37 cellular contexts compared by ENCODE assay signal in the genomic region with DNA sequence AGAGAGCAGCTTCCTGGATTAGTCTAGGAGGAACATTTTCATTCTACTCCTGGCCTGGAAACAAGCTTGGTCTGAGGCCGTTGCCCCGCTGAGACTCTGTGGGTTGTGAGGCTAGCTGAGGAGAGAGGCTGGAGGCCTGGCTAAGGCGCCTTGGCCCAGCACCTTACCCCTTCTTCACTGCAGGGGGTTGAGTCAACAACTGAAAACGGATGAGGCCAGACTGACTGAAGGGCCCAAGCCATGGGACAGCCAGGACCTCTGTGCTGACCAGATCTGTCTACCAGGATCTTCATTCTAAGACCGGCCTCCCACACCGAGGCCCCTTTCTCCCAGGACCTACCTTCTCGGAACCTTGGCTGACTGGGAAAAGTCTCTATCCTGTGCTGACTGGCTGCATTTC. TPM values are rescaled to one million over a fixed set of nuclear protein-coding genes. Genes with fewer than 3 reads are reported as not detected.
"Had no signal": no experiment of that assay in that cellular context is flagged by ENCODE, and none has a peak within 500 bp of the region (broad histone marks: within the 10 kb centered on the region; RNA-seq: fewer than 3 reads in every experiment).

No MANE protein-coding gene starts in this region.

- H3K36me3 Mint-ChIP-seq: mesothelial cell of epicardium; naive B cell; natural killer cell; neural progenitor cell; stimulated activated memory B cell treated with anti-CD40 and anti-IgM and Interleukin-4, amounts not matched to agents 10 μg/mL and 1 μg/mL and 100 μg/mL, for 72 hours; type B pancreatic cell had no signal

- H3K79me2 ChIP-seq: hepatocyte had no signal

- H3K4me3 Mint-ChIP-seq: mesothelial cell of epicardium; natural killer cell; nephron progenitor cell; neural progenitor cell; stimulated activated memory B cell treated with anti-CD40 and anti-IgM and Interleukin-4, amounts not matched to agents 10 μg/mL and 1 μg/mL and 100 μg/mL, for 72 hours; stimulated activated naive CD8-positive, alpha-beta T cell treated with anti-CD3 and anti-CD28 coated beads, Interleukin-15, amount 100 ng/mL, for 72 hours; type B pancreatic cell had no signal

- ATAC-seq: left colon; left lung; lower lobe of right lung; natural killer cell; right lobe of liver; stimulated activated memory B cell treated with anti-CD40 and anti-IgM and Interleukin-4, amounts not matched to agents 10 μg/mL and 1 μg/mL and 100 μg/mL, for 72 hours; stimulated activated naive CD8-positive, alpha-beta T cell treated with anti-CD3 and anti-CD28 coated beads, Interleukin-15, amount 100 ng/mL, for 72 hours had no signal

- H3K9me3 ChIP-seq: left lung, lower lobe of right lung, neutrophil, ovary, right atrium auricular region, right lobe of liver, tibial nerve, uterus had no signal

- H3K4me2 ChIP-seq: hepatocyte, neural progenitor cell, smooth muscle cell had no signal

- H3K36me3 ChIP-seq: left lung, lower lobe of right lung, neural progenitor cell, neutrophil, ovary, right atrium auricular region, right lobe of liver, tibial nerve, uterus had no signal

- H3K4me3 ChIP-seq: hepatocyte, left lung, lower lobe of right lung, neural progenitor cell, ovary, right atrium auricular region, right lobe of liver, smooth muscle cell, tibial nerve, uterus had no signal

- H3K27ac Mint-ChIP-seq: mesothelial cell of epicardium; natural killer cell; nephron progenitor cell; neural progenitor cell; progenitor cell of endocrine pancreas; stimulated activated memory B cell treated with anti-CD40 and anti-IgM and Interleukin-4, amounts not matched to agents 10 μg/mL and 1 μg/mL and 100 μg/mL, for 72 hours; stimulated activated naive CD8-positive, alpha-beta T cell treated with anti-CD3 and anti-CD28 coated beads, Interleukin-15, amount 100 ng/mL, for 72 hours; type B pancreatic cell had no signal

- H3K27ac ChIP-seq: hepatocyte, left lung, lower lobe of right lung, neural progenitor cell, neutrophil, ovary, right atrium auricular region, right lobe of liver, tibial nerve, uterus had no signal

- DNase-seq: islet precursor cell; kidney glomerular epithelial cell; left colon; left lung; lower lobe of right lung; mesendoderm; naive B cell; natural killer cell; nephron progenitor cell; occipital lobe; ovary; right lobe of liver; stimulated activated CD4-positive, alpha-beta T cell treated with anti-CD3 and anti-CD28 coated beads, Interleukin-1b, Interleukin-23, amount 100 ng/mL, for 48 hours; stimulated activated CD4-positive, alpha-beta T cell treated with anti-CD3 and anti-CD28 coated beads, Interleukin-2, amount 100 ng/mL, for 48 hours; stimulated activated CD4-positive, alpha-beta T cell treated with anti-CD3 and anti-CD28 coated beads, Interleukin-4, amount 100 ng/mL, for 4 hours; stimulated activated CD8-positive, alpha-beta memory T cell treated with anti-CD3 and anti-CD28 coated beads, Interleukin-4, amount 100 ng/mL, for 48 hours; stimulated activated naive CD4-positive, alpha-beta T cell treated with Interleukin-2 at 50 U/mL for 16 hours; stimulated activated naive CD8-positive, alpha-beta T cell treated with anti-CD3 and anti-CD28 coated beads, Interleukin-15, amount 100 ng/mL, for 72 hours; substantia nigra; uterus had no signal

- H2AFZ ChIP-seq: hepatocyte, neural progenitor cell had no signal

- H3K4me1 ChIP-seq: neural progenitor cell had no signal

- H3K4me1 Mint-ChIP-seq: neural progenitor cell had no signal

- H3K9me3 Mint-ChIP-seq: mesothelial cell of epicardium; natural killer cell; neural progenitor cell; stimulated activated memory B cell treated with anti-CD40 and anti-IgM and Interleukin-4, amounts not matched to agents 10 μg/mL and 1 μg/mL and 100 μg/mL, for 72 hours; stimulated activated naive CD8-positive, alpha-beta T cell treated with anti-CD3 and anti-CD28 coated beads, Interleukin-15, amount 100 ng/mL, for 72 hours; type B pancreatic cell had no signal

- H3K27me3 ChIP-seq: ovary, right lobe of liver had no signal

- H3K9ac ChIP-seq: neural progenitor cell had no signal

RNA-seq across cellular contexts. Expression of a gene that starts 3.5 kb away (rescaled TPM):
- total RNA-seq: left colon, left lung, liver, lower lobe of right lung, mesothelial cell of epicardium, mononuclear cell, natural killer cell, occipital lobe, ovary, progenitor cell of endocrine pancreas, pulmonary artery endothelial cell, renal cortical epithelial cell, right atrium auricular region, skeletal muscle tissue, smooth muscle cell, temporal lobe, tibial nerve, ureter, uterus had no signal
- polyA plus RNA-seq: ovary, smooth muscle cell had no signal

RNA-seq across cellular contexts. Expression of a gene that starts 16.6 kb away (rescaled TPM):
- total RNA-seq: hepatocyte, left colon, lower lobe of right lung, mesothelial cell of epicardium, mononuclear cell, natural killer cell, occipital lobe, progenitor cell of endocrine pancreas, pulmonary artery endothelial cell, renal cortical epithelial cell, right atrium auricular region, skeletal muscle tissue, smooth muscle cell, temporal lobe, ureter had no signal

RNA-seq across cellular contexts. Expression of a gene that starts 44.6 kb away (rescaled TPM):
- total RNA-seq: lower lobe of right lung, occipital lobe, pulmonary artery endothelial cell, renal cortical epithelial cell, right atrium auricular region, skeletal muscle tissue, smooth muscle cell, temporal lobe had no signal
- polyA plus RNA-seq: smooth muscle cell had no signal
